ENCODE assay signal across 19 cellular contexts in genomic region chr4:78971326-78971725, GRCh38. TPM values are rescaled to one million over a fixed set of nuclear protein-coding genes. Genes with fewer than 3 reads are reported as not detected.
DNase-seq lines count a peak whose midpoint lies in the region; ATAC-seq and TF ChIP-seq lines count a peak whose summit lies in the region.
"Had no signal": no experiment of that assay in that cellular context is flagged by ENCODE, and none has a peak within 500 bp of the region (broad histone marks: within the 10 kb centered on the region; RNA-seq: fewer than 3 reads in every experiment).

No MANE protein-coding gene starts in this region.

- H3K27ac ChIP-seq in coronary artery = peak overlapping the region; percentile 12 to 76
- H3K27ac ChIP-seq in testis = peak overlapping the region; percentile 66 to 81
- H3K27ac ChIP-seq: colonic mucosa, HL-60 had no signal

- no peak for DNase-seq in coronary artery (ENCODE audit: low spot score)
- DNase-seq in left cardiac atrium = no peak
- DNase-seq in omental fat pad (ENCODE audit: low spot score) = no peak
- peak; percentile 56 for DNase-seq in testis
- DNase-seq in NCI-H1048 (lab: John Stamatoyannopoulos, UW) = no peak
- no peak for DNase-seq in SW480 (ENCODE audit: low spot score)
- DNase-seq: activated CD4-positive, alpha-beta T cell treated with anti-CD3 and anti-CD28 coated beads for 48 hours; CD4-positive, alpha-beta memory T cell; colonic mucosa; DMS53; immature natural killer cell; natural killer cell; NCI-H187; NK-92 treated with Interleukin-12 subunit alpha and Interleukin-12 subunit beta, amount 100 ng/mL, for 24 hours; stimulated activated naive CD4-positive, alpha-beta T cell treated with Interleukin-2 at 50 U/mL for 16 hours had no signal

- no peaks in the 10 kb centered on the region for H3K36me3 ChIP-seq in testis (ENCODE audit: low read depth, missing control alignments)
- H3K36me3 ChIP-seq: colonic mucosa had no signal

- H3K9me3 ChIP-seq in testis = no peaks in the 10 kb centered on the region
- H3K9me3 ChIP-seq: colonic mucosa had no signal

- WGBS in testis, 2 donors = 36 to 38% methylated on average over 1 of the region's 1 CpG

- H3K4me3 ChIP-seq in coronary artery = peak overlapping the region; percentile 54
- H3K4me3 ChIP-seq in testis = no peak overlapping the region
- H3K4me3 ChIP-seq: colonic mucosa, lung had no signal

- TF ChIP-seq CTCF in coronary artery (IDR thresholded peaks at IDR 0.05) (no peak), omental fat pad (IDR thresholded peaks at IDR 0.05) (no peak), testis (IDR thresholded peaks at IDR 0.05) (no peak)

- no peak for TF ChIP-seq POLR2A in testis (IDR thresholded peaks at IDR 0.05)

- no peaks in the 10 kb centered on the region for H3K27me3 ChIP-seq in testis
- H3K27me3 ChIP-seq: colonic mucosa had no signal

- no peaks in the 10 kb centered on the region for H3K4me1 ChIP-seq in testis
- H3K4me1 ChIP-seq: colonic mucosa had no signal

- intact Hi-C loops in left cardiac atrium (cut with DNase I) (no loop called here), testis (cut with DNase I; ENCODE audit: low total_unique reads) (no loop called here)

- ATAC-seq in left cardiac atrium = peak; percentile 72 to 77
- peak; percentile 73 for ATAC-seq in omental fat pad (ENCODE audit: low FRiP score)
- ATAC-seq in GM21381 (IDR thresholded peaks at IDR 0.05; ENCODE audit: unreplicated experiment) = no peak
- ATAC-seq in HG02798 (IDR thresholded peaks at IDR 0.05; ENCODE audit: poor library complexity, unreplicated experiment) = no peak
- ATAC-seq: natural killer cell had no signal

RNA-seq across cellular contexts. Expression of gene PAQR3, which starts 32.1 kb away (rescaled TPM):
- 10 to 100 TPM in 1 of 2 donors, 1 to 10 TPM in 1; 7.7 to 10.3 TPM for total RNA-seq in left cardiac atrium
- 10 to 100 TPM in 2 of 4 donors, 1 to 10 TPM in 2; 7.1 to 17.3 (median 9.7) TPM for total RNA-seq in omental fat pad
- total RNA-seq in testis = 10 to 100 TPM; 53.8 to 76.6 TPM
- 65.5 TPM for polyA plus RNA-seq in testis (ENCODE audit: insufficient read depth, low read depth, low replicate concordance)

Comparison
In these comparisons a context has a peak if more than half of its experiments do, and no peak if none do; other contexts are left out.
1. ATAC-seq: peak in left cardiac atrium (2 of 2) and omental fat pad (single experiment); none in GM21381 (single experiment) and HG02798 (single experiment).